In the genomic region with DNA sequence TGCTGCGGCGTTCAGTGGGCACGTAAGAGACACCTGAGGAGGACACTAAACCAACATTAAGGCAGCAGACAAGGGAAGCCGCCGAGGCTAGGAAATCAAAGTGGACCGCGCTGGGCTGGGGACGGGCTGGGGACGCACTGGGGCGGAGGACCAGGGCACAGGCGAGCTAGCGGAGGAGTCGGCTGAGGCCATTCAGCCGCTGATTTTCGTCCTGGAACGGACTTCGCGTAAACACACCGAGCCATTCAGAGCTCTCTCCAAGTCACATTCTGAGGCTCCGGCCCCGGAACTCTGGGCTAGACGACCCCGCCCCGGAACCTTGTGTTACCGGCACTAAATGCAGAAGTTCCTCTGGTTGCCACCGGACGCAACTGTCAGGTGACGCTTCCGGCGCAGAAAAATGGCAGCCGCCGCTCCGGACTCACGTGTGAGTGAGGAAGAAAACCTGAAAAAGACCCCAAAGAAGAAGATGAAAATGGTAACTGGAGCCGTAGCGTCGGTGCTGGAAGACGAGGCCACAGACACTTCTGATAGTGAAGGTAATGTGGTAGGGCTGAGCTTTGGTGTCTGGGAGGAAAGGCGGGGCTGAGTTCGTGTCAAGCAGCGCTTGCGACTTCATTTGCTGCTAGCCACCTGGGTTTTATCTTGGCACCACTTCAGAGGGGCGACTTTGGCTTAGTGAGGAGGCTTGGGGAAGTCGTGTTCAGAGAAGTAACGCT, we compare ENCODE assay signal across 8 cellular contexts. TPM values are rescaled to one million over a fixed set of nuclear protein-coding genes. Genes with fewer than 3 reads are reported as not detected.
A peak's percentile ranks its signal among the peaks of the same experiment; 100 is the strongest.
DNase-seq lines count a peak whose midpoint lies in the region; ATAC-seq, FAIRE-seq and TF ChIP-seq lines count a peak whose summit lies in the region.

A gene with protein sequence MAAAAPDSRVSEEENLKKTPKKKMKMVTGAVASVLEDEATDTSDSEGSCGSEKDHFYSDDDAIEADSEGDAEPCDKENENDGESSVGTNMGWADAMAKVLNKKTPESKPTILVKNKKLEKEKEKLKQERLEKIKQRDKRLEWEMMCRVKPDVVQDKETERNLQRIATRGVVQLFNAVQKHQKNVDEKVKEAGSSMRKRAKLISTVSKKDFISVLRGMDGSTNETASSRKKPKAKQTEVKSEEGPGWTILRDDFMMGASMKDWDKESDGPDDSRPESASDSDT (plus strand): TSS at position 377 of the 719 bp plus-strand sequence. CDS start 24 bp downstream, at position 401.

- H3K4me1 ChIP-seq in kidney (ENCODE audit: control insufficient read depth in 1 of 2, insufficient read depth in 1 of 2, low read depth in 1 of 2, low read length in 2 of 2), result peaks cover 0 to 4% of the 10 kb centered on the region in 2 donors

- intact Hi-C loops in kidney (cut with DNase I), result no loop called here

- H3K4me3 ChIP-seq in kidney (ENCODE audit: low read length in 2 of 2), result peak within 1 kb of the TSS; percentile 93 to 94

- ATAC-seq in GM19043 (IDR thresholded peaks at IDR 0.05; ENCODE audit: low read depth, unreplicated experiment), result peak; percentile 100
- ATAC-seq in HG03354 (IDR thresholded peaks at IDR 0.05; ENCODE audit: poor library complexity, severe bottlenecking, unreplicated experiment), result peak; percentile 99
- ATAC-seq in activated CD4-positive, CD25-positive, alpha-beta regulatory T cell treated with anti-CD3 and anti-CD28 coated beads, Interleukin-2, amount 50 U/mL, for 24 hours, result peak; percentile 98 to 99

- TF ChIP-seq CTCF in kidney (IDR thresholded peaks at IDR 0.05; ENCODE audit: borderline replicate concordance, extremely low read depth, insufficient read depth), result no peak

- no peaks in the 10 kb centered on the region for H3K9me3 ChIP-seq in kidney (ENCODE audit: control insufficient read depth in 1 of 2, low read length in 2 of 2)

- no peaks in the 10 kb centered on the region for H3K36me3 ChIP-seq in kidney (ENCODE audit: control insufficient read depth in 1 of 2, insufficient read depth in 2 of 2, low read length in 2 of 2)

- peak within 1 kb of the TSS in 1 of 2 donors; percentile 9 for H3K27ac ChIP-seq in kidney (ENCODE audit: low read depth in 2 of 2, low read length in 2 of 2)

- DNase-seq in AML-193 (lab: John Stamatoyannopoulos, UW), result peak; percentile 72 to 76
- DNase-seq in NCI-H446 (lab: John Stamatoyannopoulos, UW), result peak; percentile 81 to 94
- DNase-seq in cerebellar cortex (ENCODE audit: low spot score), result peak; percentile 92
- peak; percentile 95 for DNase-seq in kidney
- peak; percentile 67 to 77 for DNase-seq in stimulated activated CD4-positive, alpha-beta T cell treated with anti-CD3 and anti-CD28 coated beads, Interleukin-15, amount 100 ng/mL, for 1 hour (ENCODE audit: low read depth in 1 of 2, low spot score in 1 of 2)

- no peak for FAIRE-seq in kidney (lab: Jason Lieb, UNC)

- peak within 1 kb of the TSS; percentile 30 to 72 for H3K9ac ChIP-seq in kidney (ENCODE audit: low read length in 2 of 2)

RNA-seq across cellular contexts. Expression of the gene that starts here (rescaled TPM):
- total RNA-seq in kidney, result 21.4 TPM
- polyA plus RNA-seq in kidney (ENCODE audit: insufficient read depth, low read depth, low replicate concordance), result 5.9 TPM
